In genomic region chr7:157080111-157080730, GRCh38 we compare ENCODE assay signal across 14 cellular contexts.
"Had no signal": no experiment of that assay in that cellular context is flagged by ENCODE, and none has a peak within 500 bp of the region (broad histone marks: within the 10 kb centered on the region; RNA-seq: fewer than 3 reads in every experiment).

No MANE protein-coding gene starts in this region.

- H3K4me3 Mint-ChIP-seq: activated T-cell treated with anti-CD3 and anti-CD28 coated beads, Interleukin-2, amount 50 U/mL, for 24 hours; memory B cell; naive thymus-derived CD8-positive, alpha-beta T cell; stimulated activated naive B cell treated with anti-CD40 and anti-IgM and Interleukin-4, amounts not matched to agents 10 μg/mL and 1 μg/mL and 100 μg/mL, for 72 hours had no signal

- H3K27ac Mint-ChIP-seq: activated naive CD4-positive, alpha-beta T cell treated with anti-CD3 and anti-CD28 coated beads, Interleukin-2, amount 50 U/mL, for 72 hours; activated T-cell treated with anti-CD3 and anti-CD28 coated beads, Interleukin-2, amount 50 U/mL, for 24 hours; memory B cell; naive thymus-derived CD8-positive, alpha-beta T cell; stimulated activated naive B cell treated with anti-CD40 and anti-IgM and Interleukin-4, amounts not matched to agents 10 μg/mL and 1 μg/mL and 100 μg/mL, for 72 hours had no signal

- H3K4me3 ChIP-seq: left lung, tibial nerve had no signal

- H3K36me3 Mint-ChIP-seq: activated naive CD4-positive, alpha-beta T cell treated with anti-CD3 and anti-CD28 coated beads, Interleukin-2, amount 50 U/mL, for 72 hours had no signal

- H3K4me1 ChIP-seq: left lung had no signal

- DNase-seq: activated CD4-positive, alpha-beta T cell treated with anti-CD3 and anti-CD28 coated beads for 1 hour; activated CD4-positive, alpha-beta T cell treated with anti-CD3 and anti-CD28 coated beads, Interleukin-2, amount 50 U/mL, for 4 hours; activated T-cell treated with anti-CD3 and anti-CD28 coated beads, Interleukin-2, amount 50 U/mL, for 24 hours; caudate nucleus; left lung; naive thymus-derived CD8-positive, alpha-beta T cell; retina; stimulated activated CD4-positive, alpha-beta T cell treated with anti-CD3 and anti-CD28 coated beads, Interleukin-15, amount 100 ng/mL, for 24 hours; stimulated activated CD4-positive, alpha-beta T cell treated with anti-CD3 and anti-CD28 coated beads, Interleukin-4, amount 100 ng/mL, for 1 hour; stimulated activated naive B cell treated with anti-CD40 and anti-IgM and Interleukin-4, amounts not matched to agents 10 μg/mL and 1 μg/mL and 100 μg/mL, for 72 hours had no signal

- H3K27ac ChIP-seq: left lung, tibial nerve, VCaP had no signal

- H3K4me1 Mint-ChIP-seq: memory B cell; naive thymus-derived CD8-positive, alpha-beta T cell; stimulated activated naive B cell treated with anti-CD40 and anti-IgM and Interleukin-4, amounts not matched to agents 10 μg/mL and 1 μg/mL and 100 μg/mL, for 72 hours had no signal

- H3K36me3 ChIP-seq: left lung, tibial nerve had no signal

- ATAC-seq: activated naive CD4-positive, alpha-beta T cell treated with anti-CD3 and anti-CD28 coated beads, Interleukin-2, amount 50 U/mL, for 72 hours; left lung; naive thymus-derived CD8-positive, alpha-beta T cell; stimulated activated naive B cell treated with anti-CD40 and anti-IgM and Interleukin-4, amounts not matched to agents 10 μg/mL and 1 μg/mL and 100 μg/mL, for 72 hours had no signal
